14 cellular contexts compared by ENCODE assay signal in genomic region chr13:91904005-91904404, GRCh38.
A peak's percentile ranks its signal among the peaks of the same experiment; 100 is the strongest.
DNase-seq lines count a peak whose midpoint lies in the region; ATAC-seq and TF ChIP-seq lines count a peak whose summit lies in the region.
"Had no signal": no experiment of that assay in that cellular context is flagged by ENCODE, and none has a peak within 500 bp of the region (broad histone marks: within the 10 kb centered on the region; RNA-seq: fewer than 3 reads in every experiment).

No MANE protein-coding gene starts in this region.

- H3K9me3 ChIP-seq in CD4-positive, alpha-beta T cell (ENCODE audit: control insufficient read depth, low read length), result no peaks in the 10 kb centered on the region
- H3K9me3 ChIP-seq in heart left ventricle, result peaks cover 0 to 3% (median 0%) of the 10 kb centered on the region in 12 donors
- H3K9me3 ChIP-seq: sigmoid colon, tibial artery had no signal

- no peaks in the 10 kb centered on the region for H3K4me1 ChIP-seq in heart left ventricle
- H3K4me1 ChIP-seq: sigmoid colon, tibial artery had no signal

- POLR2A ChIA-PET in HEK293T (lab: Yijun Ruan, JAX), result no interaction called here
- POLR2A ChIA-PET in CD4-positive, alpha-beta T cell (lab: Charles Lee), result no interaction called here

- no peak overlapping the region for H3K27ac ChIP-seq in CD4-positive, alpha-beta T cell (ENCODE audit: low read depth, low read length)
- no peak overlapping the region for H3K27ac ChIP-seq in heart left ventricle
- H3K27ac ChIP-seq: sigmoid colon, tibial artery had no signal

- CTCF ChIA-PET in HEK293T (lab: Yijun Ruan, JAX), result interaction anchor here (0.5 kb wide), 1 partner anchor 335 kb away, joined by 3 read pairs; no protein-coding TSS in a partner anchor
- CTCF ChIA-PET in CD4-positive, alpha-beta T cell (lab: Charles Lee), result no interaction called here

- no peak overlapping the region for H3K4me3 Mint-ChIP-seq in CD4-positive, alpha-beta T cell
- H3K4me3 Mint-ChIP-seq: activated CD4-positive, alpha-beta memory T cell treated with anti-CD3 and anti-CD28 coated beads, Interleukin-2, amount 10 ng/mL, durations not matched to agents 7 days and 5 days; activated naive CD8-positive, alpha-beta T cell; CD8-positive, alpha-beta T cell had no signal

- H3K27me3 Mint-ChIP-seq in CD4-positive, alpha-beta T cell, result no peaks in the 10 kb centered on the region
- H3K27me3 Mint-ChIP-seq: activated CD4-positive, alpha-beta memory T cell treated with anti-CD3 and anti-CD28 coated beads, Interleukin-2, amount 10 ng/mL, durations not matched to agents 7 days and 5 days; activated naive CD8-positive, alpha-beta T cell had no signal

- DNase-seq in epithelial cell of proximal tubule (ENCODE audit: low read depth) (peak; percentile 56), HEK293T (ENCODE audit: extremely low spot score) (no peak), SW480 (ENCODE audit: low spot score) (no peak), heart left ventricle (no peak)
- no peak for DNase-seq in CD4-positive, alpha-beta T cell
- DNase-seq: activated CD4-positive, alpha-beta memory T cell treated with anti-CD3 and anti-CD28 coated beads, Interleukin-2, amount 10 ng/mL, durations not matched to agents 7 days and 5 days; CD8-positive, alpha-beta T cell; NCI-H1417 treated with DMSO at 0.1 percent for 48 hours; sigmoid colon; tibial artery had no signal

- peaks cover 3% of the 10 kb centered on the region for H3K9me3 Mint-ChIP-seq in CD4-positive, alpha-beta T cell
- H3K9me3 Mint-ChIP-seq: activated CD4-positive, alpha-beta memory T cell treated with anti-CD3 and anti-CD28 coated beads, Interleukin-2, amount 10 ng/mL, durations not matched to agents 7 days and 5 days had no signal

- no peak for TF ChIP-seq CTCF in epithelial cell of proximal tubule (conservative IDR thresholded peaks at IDR 0.05; ENCODE audit: low read depth, low read length)
- TF ChIP-seq CTCF in CD4-positive, alpha-beta T cell (IDR thresholded peaks at IDR 0.05), result no peak
- TF ChIP-seq CTCF in heart left ventricle (IDR thresholded peaks at IDR 0.05), result no peak

- intact Hi-C loops in CD4-positive, alpha-beta T cell (cut with DNase I, micrococcal nuclease), result no loop called here
- intact Hi-C loops in heart left ventricle (cut with DNase I), result no loop called here

- H3K36me3 ChIP-seq in heart left ventricle, result no peaks in the 10 kb centered on the region
- H3K36me3 ChIP-seq: sigmoid colon, tibial artery had no signal

- no peak overlapping the region for H3K4me3 ChIP-seq in epithelial cell of proximal tubule (ENCODE audit: low read depth, low read length)
- H3K4me3 ChIP-seq in heart left ventricle, result no peak overlapping the region
- H3K4me3 ChIP-seq: sigmoid colon, tibial artery had no signal

- H3K27me3 ChIP-seq in CD4-positive, alpha-beta T cell (ENCODE audit: control insufficient read depth, insufficient read depth, low read length), result no peaks in the 10 kb centered on the region
- no peaks in the 10 kb centered on the region for H3K27me3 ChIP-seq in heart left ventricle
- H3K27me3 ChIP-seq: sigmoid colon, tibial artery had no signal

- H3K36me3 Mint-ChIP-seq in CD4-positive, alpha-beta T cell (ENCODE audit: low read depth), result no peaks in the 10 kb centered on the region
- H3K36me3 Mint-ChIP-seq: activated naive CD8-positive, alpha-beta T cell; CD8-positive, alpha-beta T cell had no signal

- no peaks in the 10 kb centered on the region for H3K4me1 Mint-ChIP-seq in CD4-positive, alpha-beta T cell (ENCODE audit: low read depth)
- H3K4me1 Mint-ChIP-seq: activated CD4-positive, alpha-beta memory T cell treated with anti-CD3 and anti-CD28 coated beads, Interleukin-2, amount 10 ng/mL, durations not matched to agents 7 days and 5 days had no signal

- WGBS in heart left ventricle, 4 donors, result 0 to 41% (median 0%) methylated on average over 1 of the region's 1 CpG

- no peak overlapping the region for H3K27ac Mint-ChIP-seq in CD4-positive, alpha-beta T cell
- H3K27ac Mint-ChIP-seq: activated CD4-positive, alpha-beta memory T cell treated with anti-CD3 and anti-CD28 coated beads, Interleukin-2, amount 10 ng/mL, durations not matched to agents 7 days and 5 days; activated naive CD8-positive, alpha-beta T cell; CD8-positive, alpha-beta T cell had no signal

- ATAC-seq in GM18868 (IDR thresholded peaks at IDR 0.05; ENCODE audit: unreplicated experiment), result peak; percentile 90
- peak; percentile 90 for ATAC-seq in GM21737 (IDR thresholded peaks at IDR 0.05; ENCODE audit: unreplicated experiment)
- peak; percentile 92 for ATAC-seq in HG03135 (IDR thresholded peaks at IDR 0.05; ENCODE audit: unreplicated experiment)
- no peak for ATAC-seq in CD4-positive, alpha-beta T cell (ENCODE audit: poor library complexity)
- ATAC-seq in heart left ventricle, result no peak
- ATAC-seq: CD8-positive, alpha-beta T cell had no signal

- TF ChIP-seq POLR2A in heart left ventricle (IDR thresholded peaks at IDR 0.05), result no peak

TF ChIP-seq in HEK293T, 16 proteins besides CTCF, POLR2A, EP300 and RAD21:
- TF ChIP-seq HDGF (IDR thresholded peaks at IDR 0.05; ENCODE audit: borderline replicate concordance), result no peak
- TF ChIP-seq BHLHE40 (IDR thresholded peaks at IDR 0.05; ENCODE audit: borderline replicate concordance), result no peak
- TF ChIP-seq FOXA1 (IDR thresholded peaks at IDR 0.05), result no peak
- TF ChIP-seq LEF1 (IDR thresholded peaks at IDR 0.05; ENCODE audit: borderline replicate concordance), result no peak
- no peak for TF ChIP-seq CTBP1 (IDR thresholded peaks at IDR 0.05; ENCODE audit: borderline replicate concordance)
- TF ChIP-seq ZNF384 (IDR thresholded peaks at IDR 0.05), result no peak
- TF ChIP-seq SP1 (IDR thresholded peaks at IDR 0.05), result no peak
- no peak for TF ChIP-seq ARNT (IDR thresholded peaks at IDR 0.05)
- no peak for TF ChIP-seq SUZ12 (IDR thresholded peaks at IDR 0.05)
- TF ChIP-seq NFRKB (IDR thresholded peaks at IDR 0.05), result no peak

Comparison
In these comparisons a context has a peak if more than half of its experiments do, and no peak if none do; other contexts are left out.
1. ATAC-seq: peak in GM18868 (single experiment), GM21737 (single experiment) and HG03135 (single experiment); none in CD4-positive, alpha-beta T cell (single experiment) and heart left ventricle (0 of 4).